ENCODE assay signal across 11 cellular contexts in genomic region chr15:67138946-67139855, GRCh38.
DNase-seq lines count a peak whose midpoint lies in the region; ATAC-seq and TF ChIP-seq lines count a peak whose summit lies in the region.
"Had no signal": no experiment of that assay in that cellular context is flagged by ENCODE, and none has a peak within 500 bp of the region (broad histone marks: within the 10 kb centered on the region; RNA-seq: fewer than 3 reads in every experiment).

No MANE protein-coding gene starts in this region.

- H3K4me1 Mint-ChIP-seq in activated naive CD4-positive, alpha-beta T cell treated with anti-CD3 and anti-CD28 coated beads for 36 hours (ENCODE audit: low read depth), result peaks cover 72% of the 10 kb centered on the region

- TF ChIP-seq CTCF in brain microvascular endothelial cell (IDR thresholded peaks at IDR 0.05; ENCODE audit: low read depth, low read length, missing control alignments) (no peak), thyroid gland (IDR thresholded peaks at IDR 0.05) (no peak), GM13977 (IDR thresholded peaks at IDR 0.05; ENCODE audit: extremely low read depth, insufficient read depth, missing control alignments) (no peak)

- no peak overlapping the region for H3K4me3 Mint-ChIP-seq in activated naive CD4-positive, alpha-beta T cell treated with anti-CD3 and anti-CD28 coated beads for 36 hours

- H3K27me3 ChIP-seq in brain microvascular endothelial cell (replicated peaks), result no peaks in the 10 kb centered on the region
- no peaks in the 10 kb centered on the region for H3K27me3 ChIP-seq in mucosa of rectum (ENCODE audit: control insufficient read depth in 2 of 2, insufficient read depth in 2 of 2, low read length in 2 of 2)
- no peaks in the 10 kb centered on the region for H3K27me3 ChIP-seq in thyroid gland
- H3K27me3 ChIP-seq: BE2C had no signal

- WGBS in thyroid gland, 2 donors, result 68 to 69% methylated on average over 11 of the region's 11 CpGs

- no peaks in the 10 kb centered on the region for H3K9me3 Mint-ChIP-seq in activated naive CD4-positive, alpha-beta T cell treated with anti-CD3 and anti-CD28 coated beads for 36 hours

- peak overlapping the region; percentile 18 for H3K27ac Mint-ChIP-seq in activated naive CD4-positive, alpha-beta T cell treated with anti-CD3 and anti-CD28 coated beads for 36 hours

- no peaks in the 10 kb centered on the region for H3K9me3 ChIP-seq in mucosa of rectum (ENCODE audit: control insufficient read depth in 2 of 2, low read length in 2 of 2)
- H3K9me3 ChIP-seq in thyroid gland, result no peaks in the 10 kb centered on the region
- H3K9me3 ChIP-seq: BE2C had no signal

- H3K36me3 Mint-ChIP-seq in activated naive CD4-positive, alpha-beta T cell treated with anti-CD3 and anti-CD28 coated beads for 36 hours (ENCODE audit: low read depth), result peaks cover 6% of the 10 kb centered on the region

- no peak for DNase-seq in activated naive CD4-positive, alpha-beta T cell treated with anti-CD3 and anti-CD28 coated beads for 36 hours
- DNase-seq in activated naive CD4-positive, alpha-beta T cell treated with anti-CD3 and anti-CD28 coated beads, Interleukin-2, amount 50 U/mL, for 16 hours, result no peak
- no peak for DNase-seq in brain microvascular endothelial cell
- peak in 1 of 2 donors; percentile 2 for DNase-seq in thyroid gland
- DNase-seq in GM13977 (ENCODE audit: low spot score), result no peak
- DNase-seq in HK-2 (ENCODE audit: unreplicated experiment), result no peak
- DNase-seq: activated naive CD4-positive, alpha-beta T cell; BE2C; NCI-H2029 had no signal

- H3K9ac ChIP-seq in mucosa of rectum (ENCODE audit: low read depth in 1 of 2, low read length in 2 of 2), result no peak overlapping the region

- TF ChIP-seq POLR2A in thyroid gland (IDR thresholded peaks at IDR 0.05), result no peak

- ATAC-seq in GM21447 (IDR thresholded peaks at IDR 0.05; ENCODE audit: unreplicated experiment), result no peak

- H3K36me3 ChIP-seq in brain microvascular endothelial cell (replicated peaks) (peaks cover 14% of the 10 kb centered on the region), mucosa of rectum (ENCODE audit: control insufficient read depth in 2 of 2, insufficient read depth in 2 of 2, low read length in 2 of 2) (peaks cover 0 to 2% of the 10 kb centered on the region in 2 donors), thyroid gland (no peaks in the 10 kb centered on the region)
- H3K36me3 ChIP-seq: BE2C had no signal

- CTCF ChIA-PET in activated naive CD4-positive, alpha-beta T cell treated with anti-CD3 and anti-CD28 coated beads for 36 hours (lab: Charles Lee), result interaction anchor here (0.7 to 1.6 kb wide), 3 partner anchors 19 to 694 kb away, joined by 3 to 8 read pairs (median 4); no protein-coding TSS in a partner anchor

- H3K4me1 ChIP-seq in mucosa of rectum (ENCODE audit: control insufficient read depth in 2 of 2, insufficient read depth in 2 of 2, low read length in 2 of 2), result peaks cover 18 to 21% of the 10 kb centered on the region in 2 donors
- H3K4me1 ChIP-seq in thyroid gland, result peaks cover 89 to 98% of the 10 kb centered on the region in 2 donors
- H3K4me1 ChIP-seq: BE2C had no signal

- intact Hi-C loops in activated naive CD4-positive, alpha-beta T cell treated with anti-CD3 and anti-CD28 coated beads for 36 hours (cut with micrococcal nuclease), result no loop called here
- intact Hi-C loops in thyroid gland (cut with DNase I), result no loop called here

- no peaks in the 10 kb centered on the region for H3K27me3 Mint-ChIP-seq in activated naive CD4-positive, alpha-beta T cell treated with anti-CD3 and anti-CD28 coated beads for 36 hours (ENCODE audit: low read depth)

- H3K4me3 ChIP-seq in brain microvascular endothelial cell (ENCODE audit: low read depth, low read length), result no peak overlapping the region
- no peak overlapping the region for H3K4me3 ChIP-seq in mucosa of rectum (ENCODE audit: low read length in 2 of 2)
- no peak overlapping the region for H3K4me3 ChIP-seq in thyroid gland (replicated peaks in 1 of 3)

- in situ Hi-C loops in brain microvascular endothelial cell (cut with HindIII; ENCODE audit: low pct_ligation_motif_present, low sequenced_read_pairs), result no loop called here
- in situ Hi-C loops in GM13977 (cut with MboI; ENCODE audit: low pct_unique_long_range_greater_than_20kb, low sequenced_read_pairs, unreplicated experiment), result no loop called here

- H3K27ac ChIP-seq in brain microvascular endothelial cell (peak overlapping the region; percentile 100), mucosa of rectum (ENCODE audit: low read depth in 2 of 2, low read length in 2 of 2) (peak overlapping the region; percentile 47 to 56), thyroid gland (peak overlapping the region; percentile 71 to 84 (median 83))
